23 cellular contexts compared by ENCODE assay signal in genomic region chr9:129357773-129358250, GRCh38.
DNase-seq lines count a peak whose midpoint lies in the region; ATAC-seq and TF ChIP-seq lines count a peak whose summit lies in the region.
"Had no signal": no experiment of that assay in that cellular context is flagged by ENCODE, and none has a peak within 500 bp of the region (broad histone marks: within the 10 kb centered on the region; RNA-seq: fewer than 3 reads in every experiment).

No MANE protein-coding gene starts in this region.

- H3K4me1 ChIP-seq in BLaER1 treated with 17β-estradiol and CSF1 and Interleukin-3, amounts not matched to agents 10 nM and 100 nM = peaks cover 29 to 81% (median 62%) of the 10 kb centered on the region in 10 experiments
- peaks cover 18% of the 10 kb centered on the region for H3K4me1 ChIP-seq in Panc1 (ENCODE audit: control insufficient read depth, insufficient read depth, low read length)
- peaks cover 14% of the 10 kb centered on the region for H3K4me1 ChIP-seq in mesenchymal stem cell (ENCODE audit: control insufficient read depth, insufficient read depth, low read depth, low read length)
- peaks cover 15 to 17% of the 10 kb centered on the region in 2 experiments for H3K4me1 ChIP-seq in trophoblast cell (ENCODE audit: control insufficient read depth in 1 of 2, insufficient read depth in 2 of 2, low read length in 2 of 2)
- H3K4me1 ChIP-seq in ascending aorta = peaks cover 3 to 11% of the 10 kb centered on the region in 2 donors

- H4K91ac ChIP-seq in mesenchymal stem cell (ENCODE audit: low read length) (peak overlapping the region; percentile 90), trophoblast cell (ENCODE audit: low read depth, low read length) (peak overlapping the region; percentile 30)

- H3K27me3 ChIP-seq in BLaER1 treated with 17β-estradiol and CSF1 and Interleukin-3, amounts not matched to agents 10 nM and 100 nM = no peaks in the 10 kb centered on the region
- H3K27me3 ChIP-seq in Panc1 (ENCODE audit: control insufficient read depth, insufficient read depth, low read length) = no peaks in the 10 kb centered on the region
- no peaks in the 10 kb centered on the region for H3K27me3 ChIP-seq in mesenchymal stem cell (ENCODE audit: control insufficient read depth in 1 of 2, insufficient read depth in 1 of 2, low read length in 2 of 2)
- no peaks in the 10 kb centered on the region for H3K27me3 ChIP-seq in trophoblast cell (ENCODE audit: insufficient read depth, low read length)
- no peaks in the 10 kb centered on the region for H3K27me3 ChIP-seq in ascending aorta
- H3K27me3 ChIP-seq: BE2C had no signal

- DNase-seq in Panc1 (ENCODE audit: low read depth, low spot score) (no peak), mesenchymal stem cell (no peak), trophoblast cell (no peak), ascending aorta (ENCODE audit: low spot score in 2 of 2) (no peak)
- DNase-seq in effector CD8-positive, alpha-beta T cell (lab: John Stamatoyannopoulos, UW) = no peak
- DNase-seq in stimulated activated naive CD4-positive, alpha-beta T cell treated with Interleukin-2 at 50 U/mL for 16 hours (lab: John Stamatoyannopoulos, UW) = no peak
- DNase-seq: 8988T; ACHN; AML-193; BE2C; CD4-positive, CD25-positive, alpha-beta regulatory T cell; CD8-positive, alpha-beta T cell; DMS 273 treated with DMSO at 0.1 percent for 48 hours; DMS79; EL; GDM1; HFFc6 had no signal

- H3K79me2 ChIP-seq in trophoblast cell (ENCODE audit: control insufficient read depth, insufficient read depth, low read length, poor library complexity) = no peaks in the 10 kb centered on the region

- peak overlapping the region; percentile 58 for H2BK120ac ChIP-seq in mesenchymal stem cell (ENCODE audit: low read depth, low read length)
- H2BK120ac ChIP-seq in trophoblast cell (ENCODE audit: insufficient read depth, low read length, poor library complexity) = no peak overlapping the region

- CTCF ChIA-PET in Panc1 (lab: Charles Lee) = no interaction called here

- ATAC-seq in Panc1 = no peak
- ATAC-seq: CD8-positive, alpha-beta T cell; GM12878; GM23338 had no signal

- H3K14ac ChIP-seq in mesenchymal stem cell (ENCODE audit: low read length in 2 of 2) = no peak overlapping the region
- H3K14ac ChIP-seq in trophoblast cell (ENCODE audit: low read length) = no peak overlapping the region

- H2BK5ac ChIP-seq in mesenchymal stem cell (ENCODE audit: low read depth, low read length, poor library complexity, severe bottlenecking) (no peak overlapping the region), trophoblast cell (ENCODE audit: low read depth, low read length, poor library complexity) (no peak overlapping the region)

- TF ChIP-seq CTCF in Panc1 (IDR thresholded peaks at IDR 0.05) (no peak), ascending aorta (IDR thresholded peaks at IDR 0.05) (no peak)

- BruUV-seq in Panc1 (replicated peaks; lab: Mats Ljungman, UMichigan) = no TSS peak

- no peaks in the 10 kb centered on the region for H4K20me1 ChIP-seq in BLaER1 treated with 17β-estradiol and CSF1 and Interleukin-3, amounts not matched to agents 10 nM and 100 nM

- H4K12ac ChIP-seq in trophoblast cell (ENCODE audit: low read depth, low read length) = no peak overlapping the region

- 85% methylated on average over 5 of the region's 6 CpGs for WGBS in mesenchymal stem cell
- whole genome bisulfite sequencing in trophoblast cell (ENCODE audit: extremely low coverage, insufficient coverage, insufficient read length) = no CpG with 5 or more reads among the region's 6 CpGs

- intact Hi-C loops in Panc1 (cut with micrococcal nuclease; ENCODE audit: unreplicated experiment) (no loop called here), ascending aorta (cut with DNase I) (loop anchor here (10.0 kb wide), 1 partner anchor 63 kb away; no protein-coding TSS in a partner anchor)

- H3K4ac ChIP-seq in mesenchymal stem cell (ENCODE audit: low read depth in 1 of 2, low read length in 2 of 2) (no peak overlapping the region), trophoblast cell (ENCODE audit: low read depth, low read length) (no peak overlapping the region)

- in situ Hi-C loops in Panc1 (cut with HindIII; ENCODE audit: low pct_unique_long_range_greater_than_20kb, low sequenced_read_pairs) = no loop called here

- H3K9ac ChIP-seq in BLaER1 treated with 17β-estradiol and CSF1 and Interleukin-3, amounts not matched to agents 10 nM and 100 nM = peak overlapping the region in 2 of 11 experiments; percentile 13 to 24; a peak in 3 of 22 replicates
- H3K9ac ChIP-seq in mesenchymal stem cell (ENCODE audit: low read length) (no peak overlapping the region), trophoblast cell (ENCODE audit: low read length) (no peak overlapping the region)

- H3K23ac ChIP-seq in mesenchymal stem cell (ENCODE audit: low read length in 2 of 2) (no peak overlapping the region), trophoblast cell (ENCODE audit: low read length) (no peak overlapping the region)

- no peak overlapping the region for H2AFZ ChIP-seq in mesenchymal stem cell (ENCODE audit: low read depth, low read length)
- H2AFZ ChIP-seq in trophoblast cell (ENCODE audit: insufficient read depth, low read length, poor library complexity) = no peak overlapping the region
- H2AFZ ChIP-seq: GM23338 had no signal

- POLR2A ChIA-PET in Panc1 (lab: Charles Lee) = no interaction called here

- H3K18ac ChIP-seq in mesenchymal stem cell (ENCODE audit: low read depth in 1 of 2, low read length in 2 of 2) (peak overlapping the region in 1 of 2 experiments; percentile 42), trophoblast cell (ENCODE audit: low read length) (no peak overlapping the region)

- H3K79me1 ChIP-seq in mesenchymal stem cell (replicated peaks; ENCODE audit: low read length, poor library complexity, severe bottlenecking) (no peaks in the 10 kb centered on the region), trophoblast cell (ENCODE audit: low read length) (peaks cover 24% of the 10 kb centered on the region)

- H3K27ac ChIP-seq in BLaER1 treated with 17β-estradiol and CSF1 and Interleukin-3, amounts not matched to agents 10 nM and 100 nM = no peak overlapping the region
- H3K27ac ChIP-seq in Panc1 (ENCODE audit: low read length) (peak overlapping the region; percentile 34; the same call in 1 of the 2 replicates), mesenchymal stem cell (ENCODE audit: low read length, poor library complexity, severe bottlenecking) (no peak overlapping the region), trophoblast cell (ENCODE audit: low read depth, low read length) (no peak overlapping the region), ascending aorta (no peak overlapping the region)
- H3K27ac ChIP-seq: C4-2B had no signal

- H3K4me2 ChIP-seq in BLaER1 treated with 17β-estradiol and CSF1 and Interleukin-3, amounts not matched to agents 10 nM and 100 nM = peak overlapping the region; percentile 36 to 79 (median 69); a peak in 18 of 22 replicates
- no peak overlapping the region for H3K4me2 ChIP-seq in mesenchymal stem cell (ENCODE audit: low read length, poor library complexity, severe bottlenecking)
- no peak overlapping the region for H3K4me2 ChIP-seq in trophoblast cell (ENCODE audit: low read length)
- H3K4me2 ChIP-seq: A549, GM23338 had no signal

- no peak overlapping the region for H4K8ac ChIP-seq in mesenchymal stem cell (ENCODE audit: low read length)
- no peak overlapping the region for H4K8ac ChIP-seq in trophoblast cell (ENCODE audit: low read depth, low read length)

- H2BK12ac ChIP-seq in mesenchymal stem cell (ENCODE audit: low read length in 2 of 2) (peak overlapping the region in 1 of 2 experiments; percentile 15), trophoblast cell (ENCODE audit: low read length) (peak overlapping the region; percentile 53)

- peaks cover 11 to 23% (median 16%) of the 10 kb centered on the region in 11 experiments for H3K9me3 ChIP-seq in BLaER1 treated with 17β-estradiol and CSF1 and Interleukin-3, amounts not matched to agents 10 nM and 100 nM (replicated peaks in 1 of 11)
- H3K9me3 ChIP-seq in Panc1 (ENCODE audit: control insufficient read depth, insufficient read depth, low read depth, low read length) (0 out of 2 replicates have a peak, but pooled peaks cover 4% of the 10 kb centered on the region), mesenchymal stem cell (ENCODE audit: control insufficient read depth, low read length) (peaks cover 14% of the 10 kb centered on the region), trophoblast cell (ENCODE audit: insufficient read depth, low read depth, low read length) (peaks cover 10% of the 10 kb centered on the region), ascending aorta (peaks cover 8 to 10% of the 10 kb centered on the region in 2 donors)
- H3K9me3 ChIP-seq: BE2C, HAP-1 had no signal

- no peak overlapping the region for H3K4me3 ChIP-seq in BLaER1 treated with 17β-estradiol and CSF1 and Interleukin-3, amounts not matched to agents 10 nM and 100 nM
- H3K4me3 ChIP-seq in Panc1 (ENCODE audit: low read depth in 2 of 2, low read length in 2 of 2) = no peak overlapping the region
- no peak overlapping the region for H3K4me3 ChIP-seq in mesenchymal stem cell (ENCODE audit: insufficient read depth in 1 of 2, low read depth in 1 of 2, low read length in 2 of 2)
- H3K4me3 ChIP-seq in trophoblast cell (ENCODE audit: low read depth, low read length) = no peak overlapping the region
- H3K4me3 ChIP-seq in ascending aorta = no peak overlapping the region
- H3K4me3 ChIP-seq: A549, GM12878, GM23338, HAP-1 had no signal

- H3K36me3 ChIP-seq in BLaER1 treated with 17β-estradiol and CSF1 and Interleukin-3, amounts not matched to agents 10 nM and 100 nM = no peaks in the 10 kb centered on the region
- H3K36me3 ChIP-seq in Panc1 (ENCODE audit: control insufficient read depth, insufficient read depth, low read length) (no peaks in the 10 kb centered on the region), mesenchymal stem cell (ENCODE audit: control insufficient read depth in 1 of 2, insufficient read depth in 2 of 2, low read depth in 1 of 2, low read length in 2 of 2) (no peaks in the 10 kb centered on the region), trophoblast cell (ENCODE audit: control insufficient read depth in 1 of 2, insufficient read depth in 2 of 2, low read length in 2 of 2) (no peaks in the 10 kb centered on the region), ascending aorta (no peaks in the 10 kb centered on the region)
- H3K36me3 ChIP-seq: BE2C, HAP-1 had no signal

- H2AK5ac ChIP-seq in mesenchymal stem cell (ENCODE audit: low read length, severe bottlenecking) = no peak overlapping the region
- no peak overlapping the region for H2AK5ac ChIP-seq in trophoblast cell (ENCODE audit: low read length)

- peak overlapping the region; percentile 52 for H2BK15ac ChIP-seq in mesenchymal stem cell (ENCODE audit: low read depth, poor library complexity, severe bottlenecking)

Comparison
In these comparisons a context has a peak if more than half of its experiments do, and no peak if none do; other contexts are left out.
1. H3K4me2 ChIP-seq: peak in BLaER1 treated with 17β-estradiol and CSF1 and Interleukin-3, amounts not matched to agents 10 nM and 100 nM (11 of 11); none in mesenchymal stem cell (single experiment) and trophoblast cell (single experiment).